12 cellular contexts compared by ENCODE assay signal in genomic region chr10:61944445-61945123, GRCh38. TPM values are rescaled to one million over a fixed set of nuclear protein-coding genes. Genes with fewer than 3 reads are reported as not detected.
DNase-seq lines count a peak whose midpoint lies in the region; ATAC-seq and TF ChIP-seq lines count a peak whose summit lies in the region.
"Had no signal": no experiment of that assay in that cellular context is flagged by ENCODE, and none has a peak within 500 bp of the region (broad histone marks: within the 10 kb centered on the region; RNA-seq: fewer than 3 reads in every experiment).

No MANE protein-coding gene starts in this region.

- WGBS in trophoblast cell (ENCODE audit: extremely low coverage, insufficient coverage, insufficient read length), result no CpG with 5 or more reads among the region's 1 CpG
- 94 to 100% methylated on average over 1 of the region's 1 CpG for WGBS in endodermal cell (ENCODE audit: insufficient coverage in 1 of 2, insufficient read length in 1 of 2), 2 experiments

- no peaks in the 10 kb centered on the region for H3K27me3 Mint-ChIP-seq in activated CD4-positive, alpha-beta T cell treated with anti-CD3 and anti-CD28 coated beads, Interleukin-2, amount 10 ng/mL, durations not matched to agents 24 days and 14 days
- H3K27me3 Mint-ChIP-seq in T-cell (no peaks in the 10 kb centered on the region), immature natural killer cell (ENCODE audit: low read depth in 3 of 3) (peaks cover 4 to 11% (median 6%) of the 10 kb centered on the region in 3 donors), endodermal cell (ENCODE audit: insufficient read depth) (peaks cover 6% of the 10 kb centered on the region)
- no peaks in the 10 kb centered on the region for H3K27me3 Mint-ChIP-seq in stimulated activated naive CD8-positive, alpha-beta T cell treated with anti-CD3 and anti-CD28 coated beads, Interleukin-15, amount 100 ng/mL, for 72 hours

- no peak for ATAC-seq in T-cell (replicated peaks in 1 of 4)
- ATAC-seq in stimulated activated naive CD8-positive, alpha-beta T cell treated with anti-CD3 and anti-CD28 coated beads, Interleukin-15, amount 100 ng/mL, for 72 hours, result no peak

- H3K4me3 Mint-ChIP-seq in activated CD4-positive, alpha-beta T cell treated with anti-CD3 and anti-CD28 coated beads, Interleukin-2, amount 10 ng/mL, durations not matched to agents 24 days and 14 days, result peak overlapping the region; percentile 57
- H3K4me3 Mint-ChIP-seq in T-cell, result no peak overlapping the region
- H3K4me3 Mint-ChIP-seq in immature natural killer cell, result peak overlapping the region in 2 of 5 donors; percentile 7
- peak overlapping the region; percentile 59 to 64 for H3K4me3 Mint-ChIP-seq in stimulated activated naive CD8-positive, alpha-beta T cell treated with anti-CD3 and anti-CD28 coated beads, Interleukin-15, amount 100 ng/mL, for 72 hours
- H3K4me3 Mint-ChIP-seq in endodermal cell, result no peak overlapping the region

- H2BK5ac ChIP-seq in trophoblast cell (ENCODE audit: low read depth, low read length, poor library complexity), result no peak overlapping the region

- H3K4me3 ChIP-seq in trophoblast cell (ENCODE audit: low read depth, low read length), result no peak overlapping the region
- H3K4me3 ChIP-seq in endodermal cell (ENCODE audit: low read length), result no peak overlapping the region

- no peak overlapping the region for H3K18ac ChIP-seq in trophoblast cell (ENCODE audit: low read length)

- H3K27ac Mint-ChIP-seq in activated CD4-positive, alpha-beta T cell treated with anti-CD3 and anti-CD28 coated beads, Interleukin-2, amount 10 ng/mL, durations not matched to agents 24 days and 14 days, result peak overlapping the region; percentile 92
- H3K27ac Mint-ChIP-seq in T-cell (peak overlapping the region; percentile 72 to 75), immature natural killer cell (peak overlapping the region in 5 of 6 donors; percentile 37 to 93 (median 72)), endodermal cell (no peak overlapping the region)
- H3K27ac Mint-ChIP-seq in stimulated activated naive CD8-positive, alpha-beta T cell treated with anti-CD3 and anti-CD28 coated beads, Interleukin-15, amount 100 ng/mL, for 72 hours, result peak overlapping the region; percentile 92 to 94

- H4K8ac ChIP-seq in trophoblast cell (ENCODE audit: low read depth, low read length), result no peak overlapping the region

- H3K9ac ChIP-seq in trophoblast cell (ENCODE audit: low read length) (no peak overlapping the region), endodermal cell (ENCODE audit: extremely low read depth, low read length, poor library complexity, severe bottlenecking) (no peak overlapping the region)
- H3K9ac ChIP-seq: parathyroid adenoma had no signal

- H3K4me1 ChIP-seq in trophoblast cell (ENCODE audit: control insufficient read depth in 1 of 2, insufficient read depth in 2 of 2, low read length in 2 of 2), result no peaks in the 10 kb centered on the region
- no peaks in the 10 kb centered on the region for H3K4me1 ChIP-seq in endodermal cell (ENCODE audit: control insufficient read depth, insufficient read depth, low read length)
- H3K4me1 ChIP-seq: parathyroid adenoma had no signal

- H3K27me3 ChIP-seq in trophoblast cell (ENCODE audit: insufficient read depth, low read length) (no peaks in the 10 kb centered on the region), endodermal cell (ENCODE audit: control insufficient read depth, insufficient read depth, low read length, poor library complexity, severe bottlenecking) (no peaks in the 10 kb centered on the region)

- H3K4me1 Mint-ChIP-seq in activated CD4-positive, alpha-beta T cell treated with anti-CD3 and anti-CD28 coated beads, Interleukin-2, amount 10 ng/mL, durations not matched to agents 24 days and 14 days, result peaks cover 41% of the 10 kb centered on the region
- peaks cover 39 to 51% (median 50%) of the 10 kb centered on the region in 3 donors for H3K4me1 Mint-ChIP-seq in T-cell
- H3K4me1 Mint-ChIP-seq in immature natural killer cell, result peaks cover 50 to 57% of the 10 kb centered on the region in 2 donors
- peaks cover 50% of the 10 kb centered on the region for H3K4me1 Mint-ChIP-seq in stimulated activated naive CD8-positive, alpha-beta T cell treated with anti-CD3 and anti-CD28 coated beads, Interleukin-15, amount 100 ng/mL, for 72 hours
- peaks cover 7% of the 10 kb centered on the region for H3K4me1 Mint-ChIP-seq in endodermal cell

- no peak overlapping the region for H2AFZ ChIP-seq in trophoblast cell (ENCODE audit: insufficient read depth, low read length, poor library complexity)
- H2AFZ ChIP-seq: parathyroid adenoma had no signal

- H2BK120ac ChIP-seq in trophoblast cell (ENCODE audit: insufficient read depth, low read length, poor library complexity), result no peak overlapping the region

- no peak overlapping the region for H2AK5ac ChIP-seq in trophoblast cell (ENCODE audit: low read length)

- H3K14ac ChIP-seq in trophoblast cell (ENCODE audit: low read length), result no peak overlapping the region

- TF ChIP-seq CTCF in endodermal cell (conservative IDR thresholded peaks at IDR 0.05), result no peak

- CTCF ChIA-PET in T-cell (lab: Charles Lee), result interaction anchor here (0.5 to 4.7 kb wide), 6 partner anchors 9 to 91 kb away, joined by 4 to 39 read pairs (median 5); partner anchors contain the start of gene ARID5B (in 1 of the 2)

- H3K27ac ChIP-seq in trophoblast cell (ENCODE audit: low read depth, low read length) (no peak overlapping the region), endodermal cell (ENCODE audit: low read depth, low read length) (no peak overlapping the region)
- H3K27ac ChIP-seq: WERI-Rb-1 had no signal

- intact Hi-C loops in activated CD4-positive, alpha-beta T cell treated with anti-CD3 and anti-CD28 coated beads, Interleukin-2, amount 10 ng/mL, durations not matched to agents 24 days and 14 days (cut with micrococcal nuclease), result loop anchor here (1.0 to 10.0 kb wide), 4 partner anchors 15 to 873 kb away; partner anchors contain the start of gene EGR2

- POLR2A ChIA-PET in T-cell (lab: Charles Lee), result interaction anchor here in 1 of 2 donors (0.6 to 1.1 kb wide), 3 partner anchors 10 to 41 kb away, joined by 3 read pairs; no protein-coding TSS in a partner anchor

- no peaks in the 10 kb centered on the region for H3K79me2 ChIP-seq in trophoblast cell (ENCODE audit: control insufficient read depth, insufficient read depth, low read length, poor library complexity)
- H3K79me2 ChIP-seq: parathyroid adenoma had no signal

- H2BK12ac ChIP-seq in trophoblast cell (ENCODE audit: low read length), result no peak overlapping the region

- H4K91ac ChIP-seq in trophoblast cell (ENCODE audit: low read depth, low read length), result no peak overlapping the region

- DNase-seq in activated CD4-positive, alpha-beta T cell treated with anti-CD3 and anti-CD28 coated beads, Interleukin-2, amount 10 ng/mL, durations not matched to agents 24 days and 14 days, result no peak
- no peak for DNase-seq in activated CD4-positive, alpha-beta T cell treated with anti-CD3 and anti-CD28 coated beads, Interleukin-2, amount 50 U/mL, for 48 hours
- DNase-seq in T-cell, result no peak
- no peak for DNase-seq in immature natural killer cell
- DNase-seq in stimulated activated naive CD8-positive, alpha-beta T cell treated with anti-CD3 and anti-CD28 coated beads, Interleukin-15, amount 100 ng/mL, for 72 hours, result no peak
- no peak for DNase-seq in trophoblast cell
- no peak for DNase-seq in endodermal cell
- DNase-seq in inferior parietal cortex (ENCODE audit: extremely low spot score), result no peak
- DNase-seq: amygdala, NCI-H1694 treated with DMSO at 0.1 percent for 48 hours, WERI-Rb-1 had no signal

- no peak overlapping the region for H4K12ac ChIP-seq in trophoblast cell (ENCODE audit: low read depth, low read length)

- H3K4me2 ChIP-seq in trophoblast cell (ENCODE audit: low read length), result no peak overlapping the region

- H3K4ac ChIP-seq in trophoblast cell (ENCODE audit: low read depth, low read length), result no peak overlapping the region

- H3K9me3 Mint-ChIP-seq in activated CD4-positive, alpha-beta T cell treated with anti-CD3 and anti-CD28 coated beads, Interleukin-2, amount 10 ng/mL, durations not matched to agents 24 days and 14 days, result peaks cover 3% of the 10 kb centered on the region
- H3K9me3 Mint-ChIP-seq in T-cell, result no peaks in the 10 kb centered on the region
- H3K9me3 Mint-ChIP-seq in immature natural killer cell, result no peaks in the 10 kb centered on the region
- H3K9me3 Mint-ChIP-seq in stimulated activated naive CD8-positive, alpha-beta T cell treated with anti-CD3 and anti-CD28 coated beads, Interleukin-15, amount 100 ng/mL, for 72 hours, result no peaks in the 10 kb centered on the region
- no peaks in the 10 kb centered on the region for H3K9me3 Mint-ChIP-seq in endodermal cell

- H3K9me3 ChIP-seq in trophoblast cell (ENCODE audit: insufficient read depth, low read depth, low read length) (no peaks in the 10 kb centered on the region), endodermal cell (ENCODE audit: control insufficient read depth, low read length) (no peaks in the 10 kb centered on the region)

- peaks cover 2 to 5% of the 10 kb centered on the region in 2 experiments for H3K36me3 ChIP-seq in trophoblast cell (ENCODE audit: control insufficient read depth in 1 of 2, insufficient read depth in 2 of 2, low read length in 2 of 2)
- no peaks in the 10 kb centered on the region for H3K36me3 ChIP-seq in endodermal cell (ENCODE audit: control insufficient read depth, insufficient read depth, low read length)
- H3K36me3 ChIP-seq: WERI-Rb-1 had no signal

- no peak overlapping the region for H3K23ac ChIP-seq in trophoblast cell (ENCODE audit: low read length)

- peaks cover 66% of the 10 kb centered on the region for H3K36me3 Mint-ChIP-seq in activated CD4-positive, alpha-beta T cell treated with anti-CD3 and anti-CD28 coated beads, Interleukin-2, amount 10 ng/mL, durations not matched to agents 24 days and 14 days (ENCODE audit: low read depth)
- H3K36me3 Mint-ChIP-seq in T-cell, result peaks cover 53% of the 10 kb centered on the region
- peaks cover 8 to 27% (median 21%) of the 10 kb centered on the region in 3 donors for H3K36me3 Mint-ChIP-seq in immature natural killer cell
- H3K36me3 Mint-ChIP-seq in endodermal cell (ENCODE audit: low read depth), result no peaks in the 10 kb centered on the region

- H3K79me1 ChIP-seq in trophoblast cell (ENCODE audit: low read length), result peaks cover 3% of the 10 kb centered on the region

RNA-seq across cellular contexts. Expression of gene ARID5B, which starts 43.1 kb away (rescaled TPM):
- total RNA-seq in activated CD4-positive, alpha-beta T cell treated with anti-CD3 and anti-CD28 coated beads, Interleukin-2, amount 10 ng/mL, durations not matched to agents 24 days and 14 days, result 56.9 and 58.2 TPM in 2 replicates
- total RNA-seq in T-cell (10 to 100 TPM; 34.0 to 75.5 (median 42.5) TPM), endodermal cell (1 to 10 TPM; 1.2 to 1.8 TPM)
- polyA plus RNA-seq in immature natural killer cell, result 10 to 100 TPM; 12.2 to 35.3 (median 22.1) TPM
- polyA plus RNA-seq in trophoblast cell (2013), result 33.3 and 34.0 TPM in 2 replicates
- polyA plus RNA-seq in endodermal cell (2013, experiment 1 of 2), result 5.5 TPM
- polyA plus RNA-seq in endodermal cell (2013, experiment 2 of 2), result 5.5 TPM

Comparison
In these comparisons a context has a peak if more than half of its experiments do, and no peak if none do; other contexts are left out.
1. H3K4me3 Mint-ChIP-seq: peak in activated CD4-positive, alpha-beta T cell treated with anti-CD3 and anti-CD28 coated beads, Interleukin-2, amount 10 ng/mL, durations not matched to agents 24 days and 14 days (single experiment) and stimulated activated naive CD8-positive, alpha-beta T cell treated with anti-CD3 and anti-CD28 coated beads, Interleukin-15, amount 100 ng/mL, for 72 hours (2 of 2); none in T-cell (0 of 3) and endodermal cell (single experiment).
2. RNA of gene ARID5B, which starts 43.1 kb away (total RNA-seq): 56.9 to 58.2 TPM in activated CD4-positive, alpha-beta T cell treated with anti-CD3 and anti-CD28 coated beads, Interleukin-2, amount 10 ng/mL, durations not matched to agents 24 days and 14 days and 34.0 to 75.5 TPM in T-cell; 1.2 to 1.8 TPM in endodermal cell; every median in the first group is over 10 times any median in the second.